ENCODE assay signal across 1 cellular context in genomic region chr5:180377556-180378197, GRCh38.
TF ChIP-seq lines count a peak whose summit lies in the region.

No MANE protein-coding gene starts in this region.

TF ChIP-seq in GM23338, 12 proteins besides CTCF, POLR2A, EP300 and RAD21 (continued from another document):
- TF ChIP-seq ZNF462 (CRISPR knock-in tag; IDR thresholded peaks at IDR 0.05): no peak
